Comparison of ENCODE assay signal across 8 cellular contexts in the genomic region with DNA sequence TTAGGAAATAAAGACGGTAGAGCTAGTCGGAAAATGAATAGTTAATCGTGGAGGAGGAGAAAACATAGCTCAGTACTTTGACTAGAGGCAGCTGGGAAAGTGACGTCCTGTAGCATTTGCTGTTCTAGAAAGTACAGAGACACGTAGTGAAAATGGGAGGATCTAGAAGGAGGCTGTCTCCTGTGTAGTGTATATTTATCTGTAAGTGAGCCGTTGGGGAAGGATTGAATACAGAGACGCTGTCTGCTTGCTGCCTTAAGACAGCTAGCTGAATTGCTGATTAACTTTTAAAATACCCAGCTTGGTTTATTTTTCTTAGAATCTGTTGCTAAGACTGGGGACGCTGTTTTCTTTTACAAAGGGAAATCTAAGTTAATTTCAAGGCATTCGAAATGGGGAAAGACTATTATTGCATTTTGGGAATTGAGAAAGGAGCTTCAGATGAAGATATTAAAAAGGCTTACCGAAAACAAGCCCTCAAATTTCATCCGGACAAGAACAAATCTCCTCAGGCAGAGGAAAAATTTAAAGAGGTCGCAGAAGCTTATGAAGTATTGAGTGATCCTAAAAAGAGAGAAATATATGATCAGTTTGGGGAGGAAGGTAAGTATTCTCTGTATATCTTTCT. TPM values are rescaled to one million over a fixed set of nuclear protein-coding genes. Genes with fewer than 3 reads are reported as not detected.
DNase-seq lines count a peak whose midpoint lies in the region; ATAC-seq and TF ChIP-seq lines count a peak whose summit lies in the region.

Gene DNAJB4, plus strand, starts transcription at position 221 of the 628 bp plus-strand sequence. Its CDS starts 172 bp downstream, at position 393.

- H3K9me3 ChIP-seq in right cardiac atrium (ENCODE audit: control insufficient read depth, low read length), result no peaks in the 10 kb centered on the region
- no peaks in the 10 kb centered on the region for H3K9me3 ChIP-seq in prostate gland

- peak within 1 kb of the TSS; percentile 94 to 99 (median 99) for H3K27ac Mint-ChIP-seq in IgD-negative memory B cell

- peak; percentile 28 for DNase-seq in DMS153 treated with DMSO at 0.1 percent for 48 hours (lab: John Stamatoyannopoulos, UW; ENCODE audit: unreplicated experiment)
- peak; percentile 96 for DNase-seq in SKM-1 (lab: John Stamatoyannopoulos, UW; ENCODE audit: unreplicated experiment)
- DNase-seq in astrocyte of the cerebellum (ENCODE audit: low read depth), result peak; percentile 97
- DNase-seq in right cardiac atrium, result peak in 2 of 3 donors; percentile 48 to 58
- peak; percentile 83 for DNase-seq in prostate gland (ENCODE audit: low spot score)
- DNase-seq in NK-92 (lab: John Stamatoyannopoulos, UW; ENCODE audit: unreplicated experiment), result no peak

- H3K4me1 ChIP-seq in right cardiac atrium (ENCODE audit: control insufficient read depth, insufficient read depth, low read length), result no peaks in the 10 kb centered on the region
- H3K4me1 ChIP-seq in prostate gland (replicated peaks), result no peaks in the 10 kb centered on the region

- peak within 1 kb of the TSS; percentile 75 for H3K27ac ChIP-seq in right cardiac atrium (ENCODE audit: low read length)
- peak within 1 kb of the TSS; percentile 83 to 87 for H3K27ac ChIP-seq in prostate gland

- no peaks in the 10 kb centered on the region for H3K27me3 Mint-ChIP-seq in IgD-negative memory B cell

- no peaks in the 10 kb centered on the region for H3K36me3 Mint-ChIP-seq in IgD-negative memory B cell

- intact Hi-C loops in right cardiac atrium (cut with DNase I), result loop anchor here in 1 of 4 donors (5.0 kb wide), 1 partner anchor 42 kb away; the partner anchor contains the start of gene GIPC2
- intact Hi-C loops in prostate gland (cut with DNase I), result loop anchor here (1.0 kb wide), 1 partner anchor 26 kb away; the partner anchor contains the start of gene FUBP1

- in situ Hi-C loops in astrocyte of the cerebellum (cut with HindIII; ENCODE audit: low sequenced_read_pairs), result no loop called here

- H3K36me3 ChIP-seq in prostate gland, result no peaks in the 10 kb centered on the region

- H3K9me3 Mint-ChIP-seq in IgD-negative memory B cell, result peaks cover 0 to 2% (median 0%) of the 10 kb centered on the region in 3 donors

- H3K27me3 ChIP-seq in right cardiac atrium (ENCODE audit: control insufficient read depth, insufficient read depth) (no peaks in the 10 kb centered on the region), prostate gland (replicated peaks; ENCODE audit: insufficient read depth) (no peaks in the 10 kb centered on the region)

- H3K4me1 Mint-ChIP-seq in IgD-negative memory B cell, result peaks cover 12 to 31% (median 23%) of the 10 kb centered on the region in 3 donors

- WGBS in right cardiac atrium, result under 1% methylated on average over 12 of the region's 12 CpGs
- WGBS in prostate gland, result 18% methylated on average over 12 of the region's 12 CpGs

- H3K4me3 ChIP-seq in astrocyte of the cerebellum (ENCODE audit: low read depth, low read length) (peak within 1 kb of the TSS; percentile 69), right cardiac atrium (ENCODE audit: low read length) (peak within 1 kb of the TSS; percentile 100), prostate gland (peak within 1 kb of the TSS; percentile 33 to 35)

- H3K4me3 Mint-ChIP-seq in IgD-negative memory B cell, result peak within 1 kb of the TSS; percentile 81 to 94 (median 89)

- ATAC-seq in GM21576 (IDR thresholded peaks at IDR 0.05; ENCODE audit: unreplicated experiment) (peak; percentile 98), right cardiac atrium (peak; percentile 99 to 100)

- TF ChIP-seq POLR2A in prostate gland (IDR thresholded peaks at IDR 0.05), result peak; percentile 95

- TF ChIP-seq CTCF in astrocyte of the cerebellum (IDR thresholded peaks at IDR 0.05; ENCODE audit: low read depth, low read length, missing control alignments) (no peak), prostate gland (IDR thresholded peaks at IDR 0.05) (no peak)

RNA-seq across cellular contexts. Expression of gene DNAJB4, which starts in this region (rescaled TPM):
- polyA plus RNA-seq in IgD-negative memory B cell, result 7.3 TPM
- 100 to 1,000 TPM in 2 of 4 donors, 10 to 100 TPM in 2; 71.2 to 106 (median 98.6) TPM for total RNA-seq in right cardiac atrium
- polyA plus RNA-seq in right cardiac atrium, result 46.9 TPM
- 10 to 100 TPM; 15.8 to 22.8 TPM for total RNA-seq in prostate gland

Comparison
In these comparisons a context has a peak if more than half of its experiments do, and no peak if none do; other contexts are left out.
1. H3K4me3 ChIP-seq: peak in every context shown above with its lines; median percentile 100 in right cardiac atrium; 69 in astrocyte of the cerebellum; 34 in prostate gland.